In genomic region chr9:68585034-68585761, GRCh38 we compare ENCODE assay signal across 19 cellular contexts. TPM values are rescaled to one million over a fixed set of nuclear protein-coding genes. Genes with fewer than 3 reads are reported as not detected.
DNase-seq lines count a peak whose midpoint lies in the region; ATAC-seq, FAIRE-seq and TF ChIP-seq lines count a peak whose summit lies in the region.
"Had no signal": no experiment of that assay in that cellular context is flagged by ENCODE, and none has a peak within 500 bp of the region (broad histone marks: within the 10 kb centered on the region; RNA-seq: fewer than 3 reads in every experiment).

No MANE protein-coding gene starts in this region.

- H3K27ac ChIP-seq in SK-N-SH (ENCODE audit: low read depth in 2 of 2, low read length in 1 of 2) (no peak overlapping the region), PC-9 (no peak overlapping the region)
- H3K27ac ChIP-seq: dorsolateral prefrontal cortex had no signal

- TF ChIP-seq CTCF in SK-N-SH (IDR thresholded peaks at IDR 0.05): no peak
- peak; percentile 17 for TF ChIP-seq CTCF in astrocyte of the cerebellum (IDR thresholded peaks at IDR 0.05; ENCODE audit: low read depth, low read length, missing control alignments)
- no peak for TF ChIP-seq CTCF in PC-9 (conservative IDR thresholded peaks at IDR 0.05)

- H3K9ac ChIP-seq in SK-N-SH: no peak overlapping the region

- TF ChIP-seq EP300 in SK-N-SH (IDR thresholded peaks at IDR 0.05; ENCODE audit: borderline replicate concordance in 1 of 2, low read depth in 1 of 2, low read length in 1 of 2): no peak

- no peak for TF ChIP-seq RAD21 in SK-N-SH (IDR thresholded peaks at IDR 0.05; ENCODE audit: low read length)

- intact Hi-C loops in PC-9 (cut with micrococcal nuclease; ENCODE audit: unreplicated experiment): loop anchor here (10.0 kb wide), 1 partner anchor 260 kb away; no protein-coding TSS in a partner anchor

- CTCF ChIA-PET in SK-N-SH (lab: Yijun Ruan, JAX) (interaction anchor here (1.1 kb wide), 1 partner anchor 414 kb away, joined by 4 read pairs; no protein-coding TSS in a partner anchor), PC-9 (lab: Charles Lee) (no interaction called here)

- no peak for FAIRE-seq in urothelium cell line (lab: Jason Lieb, UNC)
- FAIRE-seq: HTR-8/SVneo had no signal

- no peaks in the 10 kb centered on the region for H3K36me3 ChIP-seq in SK-N-SH (replicated peaks in 1 of 2; ENCODE audit: control insufficient read depth in 1 of 2, insufficient read depth in 2 of 2, low read length in 1 of 2)
- no peaks in the 10 kb centered on the region for H3K36me3 ChIP-seq in PC-9 (ENCODE audit: low read depth)

- H3K79me2 ChIP-seq in SK-N-SH (ENCODE audit: insufficient read depth) (no peaks in the 10 kb centered on the region), PC-9 (ENCODE audit: low read depth) (no peaks in the 10 kb centered on the region)

- H3F3A ChIP-seq in SK-N-SH (replicated peaks; ENCODE audit: insufficient read depth) (no peaks in the 10 kb centered on the region), PC-9 (ENCODE audit: insufficient read depth, low read depth) (no peaks in the 10 kb centered on the region)

- POLR2A ChIA-PET in SK-N-SH (lab: Yijun Ruan, JAX) (no interaction called here), PC-9 (lab: Charles Lee; ENCODE audit: unreplicated experiment) (no interaction called here)

- H4K20me1 ChIP-seq in SK-N-SH (ENCODE audit: insufficient read depth): no peaks in the 10 kb centered on the region
- H4K20me1 ChIP-seq in PC-9 (ENCODE audit: insufficient read depth): no peaks in the 10 kb centered on the region

- H3K27me3 ChIP-seq in SK-N-SH (ENCODE audit: insufficient read depth) (peaks cover 16% of the 10 kb centered on the region; the same call in 1 of the 2 replicates), PC-9 (ENCODE audit: insufficient read depth, low read depth) (peaks cover 3% of the 10 kb centered on the region; the same call in 1 of the 2 replicates)

- BruUV-seq in PC-9 (replicated peaks; lab: Mats Ljungman, UMichigan): no TSS peak

- H3K9me2 ChIP-seq in SK-N-SH: no peaks in the 10 kb centered on the region
- no peaks in the 10 kb centered on the region for H3K9me2 ChIP-seq in PC-9 (ENCODE audit: insufficient read depth)

- WGBS in SK-N-SH (ENCODE audit: low lambda C conversion rate): 10% methylated on average over 16 of the region's 19 CpGs

- no peak overlapping the region for H3K4me2 ChIP-seq in SK-N-SH
- H3K4me2 ChIP-seq in PC-9: no peak overlapping the region

- DNase-seq in SK-N-SH (no peak), HT1080 (ENCODE audit: low read depth) (peak; percentile 8), astrocyte of the cerebellum (ENCODE audit: low read depth) (no peak), urothelium cell line (ENCODE audit: low spot score) (peak; percentile 29), PC-9 (no peak), superior temporal gyrus (ENCODE audit: extremely low spot score) (no peak)

- H2AFZ ChIP-seq in SK-N-SH (ENCODE audit: low read depth) (no peak overlapping the region), PC-9 (no peak overlapping the region)

- H3K4me3 ChIP-seq in SK-N-SH (ENCODE audit: low read depth in 2 of 2, low read length in 1 of 2): no peak overlapping the region
- no peak overlapping the region for H3K4me3 ChIP-seq in astrocyte of the cerebellum (ENCODE audit: low read depth, low read length)
- H3K4me3 ChIP-seq in PC-9: no peak overlapping the region

- ATAC-seq in SK-N-SH treated with all-trans-retinoic acid at 6 μM for 48 hours: peak; percentile 40; the same call in 1 of the 3 replicates

- H3K9me3 ChIP-seq in SK-N-SH: no peaks in the 10 kb centered on the region
- no peaks in the 10 kb centered on the region for H3K9me3 ChIP-seq in PC-9 (ENCODE audit: insufficient read depth, low read depth)

- in situ Hi-C loops in astrocyte of the cerebellum (cut with HindIII; ENCODE audit: low sequenced_read_pairs): loop anchor here (25.0 kb wide), 1 partner anchor 402 kb away; no protein-coding TSS in a partner anchor

- H3K4me1 ChIP-seq in SK-N-SH (ENCODE audit: control insufficient read depth in 1 of 2, insufficient read depth in 2 of 2, low read depth in 1 of 2, low read length in 1 of 2) (no peaks in the 10 kb centered on the region), PC-9 (replicated peaks; ENCODE audit: insufficient read depth) (no peaks in the 10 kb centered on the region)

TF ChIP-seq in SK-N-SH treated with all-trans-retinoic acid at 6 μM for 48 hours, 23 proteins besides CTCF, POLR2A, EP300 and RAD21 (continues in another document):
- TF ChIP-seq ZNF8 (CRISPR knock-in tag; IDR thresholded peaks at IDR 0.05) (no peak), TOX (CRISPR knock-in tag; IDR thresholded peaks at IDR 0.05; ENCODE audit: borderline replicate concordance) (no peak), ARNTL (CRISPR knock-in tag; IDR thresholded peaks at IDR 0.05; ENCODE audit: borderline replicate concordance, low read depth) (no peak), ZC3H10 (CRISPR knock-in tag; IDR thresholded peaks at IDR 0.05) (no peak), TSHZ2 (CRISPR knock-in tag; IDR thresholded peaks at IDR 0.05) (no peak), GLIS3 (CRISPR knock-in tag; IDR thresholded peaks at IDR 0.05) (no peak)

TF ChIP-seq in SK-N-SH, 30 proteins besides CTCF, POLR2A, EP300 and RAD21 (continues in another document):
- TF ChIP-seq MAX (IDR thresholded peaks at IDR 0.05; ENCODE audit: low read depth) (no peak), SMC3 (IDR thresholded peaks at IDR 0.05; ENCODE audit: low read depth, low read length) (no peak), RXRA (IDR thresholded peaks at IDR 0.05; ENCODE audit: borderline replicate concordance, low read depth) (no peak), RCOR1 (IDR thresholded peaks at IDR 0.05; ENCODE audit: low read length) (no peak), NRF1 (IDR thresholded peaks at IDR 0.05; ENCODE audit: low read depth, low read length) (no peak), IRF3 (IDR thresholded peaks at IDR 0.05; ENCODE audit: low read depth, low read length) (no peak), FOXJ3 (CRISPR knock-in tag; IDR thresholded peaks at IDR 0.05) (no peak), ELF1 (IDR thresholded peaks at IDR 0.05) (no peak), TEAD4 (IDR thresholded peaks at IDR 0.05; ENCODE audit: borderline replicate concordance, insufficient read depth) (no peak), GABPA (IDR thresholded peaks at IDR 0.05; ENCODE audit: low read depth) (no peak), ZBTB33 (IDR thresholded peaks at IDR 0.05; ENCODE audit: borderline replicate concordance, low read depth) (no peak), PBX3 (IDR thresholded peaks at IDR 0.05) (no peak), MEF2A (IDR thresholded peaks at IDR 0.05; ENCODE audit: borderline replicate concordance, low read depth) (no peak), USF2 (IDR thresholded peaks at IDR 0.05; ENCODE audit: borderline replicate concordance, low read depth, low read length) (no peak)

RNA-seq across cellular contexts. Expression of gene TMEM252, which starts 44.5 kb away (rescaled TPM):
- polyA plus RNA-seq in SK-N-SH (2012; rRNA removed): not detected in 2 replicates
- polyA plus RNA-seq in SK-N-SH (2012; cell fraction: cytosol; rRNA removed): not detected in 2 replicates
- polyA plus RNA-seq in SK-N-SH (2012; cell fraction: nucleus; rRNA removed): not detected in 2 replicates
- total RNA-seq in HT1080 (2014; rRNA removed; shearing (Covaris generic)): not detected in 2 replicates
- polyA plus RNA-seq in HT1080 (2015; cell fraction: cytosol; rRNA removed): not detected in 2 replicates
- polyA plus RNA-seq in HT1080 (2015; cell fraction: nucleus; rRNA removed): not detected in 2 replicates
- not detected in 2 replicates for total RNA-seq in PC-9 (2021)
- total RNA-seq: activated naive CD4-positive, alpha-beta T cell treated with anti-CD3 and anti-CD28 coated beads, Interleukin-2, amount 50 U/mL, for 72 hours; activated T-helper 2 cell treated with anti-CD3 and anti-CD28 coated beads, Interferon-gamma antibody, Interleukin-2, Interleukin-4, amounts not matched to agents 10 μg/mL and 5 μg/mL and 100 μg/mL, durations not matched to agents 14 hours and 24 hours and 36 hours; aorta; CD4-positive, CD25-positive, alpha-beta regulatory T cell; endothelial cell of umbilical vein; kidney epithelial cell; mammary epithelial cell; neural crest cell; sciatic nerve had no signal
- polyA plus RNA-seq: CD4-positive, CD25-positive, alpha-beta regulatory T cell; endothelial cell of umbilical vein; mammary epithelial cell; thymus had no signal

Comparison
In these comparisons a context has a peak if more than half of its experiments do, and no peak if none do; other contexts are left out.
1. DNase-seq: peak in HT1080 (single experiment) and urothelium cell line (single experiment); none in SK-N-SH (single experiment), astrocyte of the cerebellum (single experiment), PC-9 (0 of 2) and superior temporal gyrus (single experiment).